In the genomic region with DNA sequence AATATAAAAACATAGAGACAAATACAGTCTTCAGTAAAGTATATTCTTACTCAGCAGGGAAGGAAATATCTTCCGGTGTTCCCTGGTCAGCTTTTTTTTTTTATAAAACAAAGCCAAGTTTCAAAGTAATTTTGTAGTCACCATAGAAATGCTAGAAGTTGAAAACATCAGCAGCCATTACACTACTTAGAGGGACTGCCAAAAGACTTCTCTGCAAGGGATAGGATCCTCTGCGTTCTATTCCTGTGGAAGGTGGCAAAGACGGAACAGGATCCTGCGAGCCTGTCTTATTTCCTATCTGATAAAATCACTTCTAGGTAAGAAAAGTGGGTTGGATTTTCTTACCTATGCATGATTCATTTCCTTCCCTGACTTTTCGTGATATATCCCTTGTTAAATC, we compare ENCODE assay signal across 32 cellular contexts. TPM values are rescaled to one million over a fixed set of nuclear protein-coding genes. Genes with fewer than 3 reads are reported as not detected.
"Had no signal": no experiment of that assay in that cellular context is flagged by ENCODE, and none has a peak within 500 bp of the region (broad histone marks: within the 10 kb centered on the region; RNA-seq: fewer than 3 reads in every experiment).

No MANE protein-coding gene starts in this region.

- H3K4me3 ChIP-seq: coronary artery, pancreas, right atrium auricular region, stomach, thyroid gland, vagina had no signal

- H3K9me3 ChIP-seq: neutrophil, pancreas, right atrium auricular region, stomach, thyroid gland, vagina had no signal

- DNase-seq: effector memory CD8-positive, alpha-beta T cell; head of caudate nucleus; kidney; natural killer cell; pancreas; stimulated activated CD4-positive, alpha-beta T cell treated with anti-CD3 and anti-CD28 coated beads, Interleukin-2, amount 100 ng/mL, for 24 hours; stimulated activated CD4-positive, alpha-beta T cell treated with anti-CD3 and anti-CD28 coated beads, Interleukin-4, amount 100 ng/mL, for 24 hours; stimulated activated naive CD4-positive, alpha-beta T cell treated with Interleukin-2 at 50 U/mL for 16 hours; stomach; thyroid gland; trophoblast cell had no signal

- H3K27ac ChIP-seq: coronary artery, neutrophil, pancreas, right atrium auricular region, stomach, thyroid gland, vagina had no signal

- H3K27me3 ChIP-seq: neutrophil, pancreas, right atrium auricular region, stomach, thyroid gland, vagina had no signal

- H3K4me1 ChIP-seq: pancreas, right atrium auricular region, stomach, thyroid gland, vagina had no signal

- ATAC-seq: effector memory CD8-positive, alpha-beta T cell; left lobe of liver; natural killer cell; pancreas; sciatic nerve; stimulated activated effector memory CD8-positive, alpha-beta T cell treated with anti-CD3 and anti-CD28 coated beads, Interleukin-12 subunit alpha, Interleukin-12 subunit beta, amount 100 ng/mL, for 72 hours had no signal

- H3K36me3 ChIP-seq: neutrophil, pancreas had no signal

RNA-seq across cellular contexts. Expression of gene CLDN22, which starts 19.4 kb away (rescaled TPM):
- total RNA-seq: dermis microvascular lymphatic vessel endothelial cell, frontal cortex, glomerular endothelial cell, kidney, left lobe of liver, mesenteric fat pad, mononuclear cell, neural crest cell, omental fat pad, pancreas, progenitor cell of endocrine pancreas, right atrium auricular region, sciatic nerve, stomach, subcutaneous adipose tissue, temporal lobe, thyroid gland, ureter, vagina had no signal
- polyA plus RNA-seq: liver had no signal

RNA-seq across cellular contexts. Expression of gene CLDN24, which starts 21.6 kb away (rescaled TPM):
- total RNA-seq: dermis microvascular lymphatic vessel endothelial cell, fibroblast of villous mesenchyme, frontal cortex, glomerular endothelial cell, kidney, left lobe of liver, liver, mesenteric fat pad, mononuclear cell, neural crest cell, omental fat pad, pancreas, progenitor cell of endocrine pancreas, right atrium auricular region, sciatic nerve, stomach, temporal lobe, thyroid gland, ureter, vagina had no signal
- polyA plus RNA-seq: esophagus, liver, pancreas had no signal
